ENCODE assay signal across 7 cellular contexts in the genomic region with DNA sequence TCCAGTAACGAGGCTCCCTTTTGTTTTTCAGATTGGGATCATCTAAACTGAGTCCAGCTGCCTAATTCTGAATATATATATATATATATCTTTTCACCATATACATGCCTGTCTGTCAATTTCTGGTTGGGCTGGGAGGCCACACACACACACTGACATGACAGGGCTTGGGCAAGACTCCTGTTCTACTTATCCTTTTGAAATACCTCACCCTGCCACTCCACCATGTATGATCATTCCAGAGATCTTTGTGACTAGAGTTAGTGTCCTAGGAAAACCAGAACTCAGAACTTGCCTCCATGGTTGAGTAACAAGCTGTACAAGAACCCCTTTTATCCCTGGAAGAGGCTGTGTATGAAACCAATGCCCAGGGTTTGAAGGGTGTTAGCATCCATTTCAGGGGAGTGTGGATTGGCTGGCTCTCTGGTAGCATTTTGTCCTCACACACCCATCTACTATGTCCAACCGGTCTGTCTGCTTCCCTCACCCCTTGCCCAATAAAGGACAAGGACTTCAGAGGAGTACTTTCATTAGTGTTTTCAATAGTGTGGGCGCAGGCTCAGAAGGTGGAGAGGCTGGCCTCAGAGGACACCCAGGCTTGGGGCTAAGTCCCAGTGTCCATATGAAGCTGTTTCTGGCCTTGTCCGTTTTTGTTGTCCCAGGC. TPM values are rescaled to one million over a fixed set of nuclear protein-coding genes. Genes with fewer than 3 reads are reported as not detected.
DNase-seq lines count a peak whose midpoint lies in the region; ATAC-seq and TF ChIP-seq lines count a peak whose summit lies in the region.
"Not testable (repeated sequence)": the region's sequence is repeated elsewhere in the genome, so short reads cannot be mapped to it uniquely, and the experiment has no call there.

No MANE protein-coding gene starts in this region.

- TF ChIP-seq CTCF in RWPE2 (IDR thresholded peaks at IDR 0.05; ENCODE audit: poor library complexity, severe bottlenecking); breast epithelium (IDR thresholded peaks at IDR 0.05); neural progenitor cell (IDR thresholded peaks at IDR 0.05): not testable (repeated sequence)

- intact Hi-C loops in breast epithelium (cut with DNase I; ENCODE audit: low total_unique reads): not testable (repeated sequence)

- not testable (repeated sequence) for H3K9me3 ChIP-seq in RWPE2 (ENCODE audit: severe bottlenecking); breast epithelium; iPS-18c (ENCODE audit: control insufficient read depth, insufficient read depth, low read length); neural progenitor cell (ENCODE audit: low read depth)

- peak overlapping the region; percentile 89 to 98 (median 90) for H3K27ac Mint-ChIP-seq in IgD-negative memory B cell
- H3K27ac Mint-ChIP-seq in activated T-cell treated with anti-CD3 and anti-CD28 coated beads, Interleukin-2, amount 50 U/mL, for 24 hours: peak overlapping the region; percentile 100
- H3K27ac Mint-ChIP-seq in neural progenitor cell: not testable (repeated sequence)

- H3K9me3 Mint-ChIP-seq in IgD-negative memory B cell; activated T-cell treated with anti-CD3 and anti-CD28 coated beads, Interleukin-2, amount 50 U/mL, for 24 hours; neural progenitor cell: not testable (repeated sequence)

- not testable (repeated sequence) for H3K27me3 Mint-ChIP-seq in IgD-negative memory B cell; activated T-cell treated with anti-CD3 and anti-CD28 coated beads, Interleukin-2, amount 50 U/mL, for 24 hours; neural progenitor cell (ENCODE audit: insufficient read depth, low read depth)

- not testable (repeated sequence) for H3K4me2 ChIP-seq in neural progenitor cell

- H3K4me3 Mint-ChIP-seq in IgD-negative memory B cell: peak overlapping the region in 3 of 4 donors; percentile 58 to 95 (median 79)
- peak overlapping the region; percentile 100 for H3K4me3 Mint-ChIP-seq in activated T-cell treated with anti-CD3 and anti-CD28 coated beads, Interleukin-2, amount 50 U/mL, for 24 hours
- H3K4me3 Mint-ChIP-seq in neural progenitor cell: peak overlapping the region; percentile 90

- peaks cover 87% of the 10 kb centered on the region for H3F3A ChIP-seq in neural progenitor cell (ENCODE audit: low read depth)

- H3K9ac ChIP-seq in neural progenitor cell: not testable (repeated sequence)

- H3K36me3 Mint-ChIP-seq in IgD-negative memory B cell: not testable (repeated sequence)
- H3K36me3 Mint-ChIP-seq in activated T-cell treated with anti-CD3 and anti-CD28 coated beads, Interleukin-2, amount 50 U/mL, for 24 hours (ENCODE audit: low read depth): peaks cover 71% of the 10 kb centered on the region
- H3K36me3 Mint-ChIP-seq in neural progenitor cell: peaks cover 26% of the 10 kb centered on the region

- not testable (repeated sequence) for ATAC-seq in RWPE2 (ENCODE audit: low read depth)

- H3K79me2 ChIP-seq in neural progenitor cell (ENCODE audit: low read depth): peaks cover 53% of the 10 kb centered on the region

- DNase-seq in DMS53 (lab: John Stamatoyannopoulos, UW): peak; percentile 55
- DNase-seq in RWPE2 (ENCODE audit: low spot score); activated T-cell treated with anti-CD3 and anti-CD28 coated beads, Interleukin-2, amount 50 U/mL, for 24 hours; breast epithelium (ENCODE audit: low spot score in 2 of 2); neural progenitor cell (ENCODE audit: low spot score): not testable (repeated sequence)

- H3K4me1 Mint-ChIP-seq in IgD-negative memory B cell (peaks cover 44 to 50% (median 45%) of the 10 kb centered on the region in 3 donors), neural progenitor cell (peaks cover 59% of the 10 kb centered on the region)
- H3K4me1 Mint-ChIP-seq in activated T-cell treated with anti-CD3 and anti-CD28 coated beads, Interleukin-2, amount 50 U/mL, for 24 hours (ENCODE audit: low read depth): peaks cover 58% of the 10 kb centered on the region

- H4K20me1 ChIP-seq in neural progenitor cell (ENCODE audit: low read depth): peaks cover 58% of the 10 kb centered on the region

- not testable (repeated sequence) for TF ChIP-seq POLR2A in breast epithelium (IDR thresholded peaks at IDR 0.05)

- not testable (repeated sequence) for H3K27me3 ChIP-seq in RWPE2 (ENCODE audit: insufficient read depth, poor library complexity, severe bottlenecking); breast epithelium; neural progenitor cell

- peaks cover 51% of the 10 kb centered on the region for H3K36me3 ChIP-seq in RWPE2 (ENCODE audit: low read depth)
- not testable (repeated sequence) for H3K36me3 ChIP-seq in breast epithelium, neural progenitor cell

- peaks cover 23% of the 10 kb centered on the region for H3K4me1 ChIP-seq in RWPE2 (ENCODE audit: insufficient read depth, poor library complexity, severe bottlenecking)
- H3K4me1 ChIP-seq in breast epithelium: peaks cover 12 to 15% of the 10 kb centered on the region in 2 donors
- H3K4me1 ChIP-seq in neural progenitor cell: peaks cover 36% of the 10 kb centered on the region

- H3K27ac ChIP-seq in RWPE2 (ENCODE audit: poor library complexity, severe bottlenecking) (peak overlapping the region; percentile 92), breast epithelium (peak overlapping the region; percentile 99)
- H3K27ac ChIP-seq in neural progenitor cell: not testable (repeated sequence)

- H2AFZ ChIP-seq in neural progenitor cell (replicated peaks): not testable (repeated sequence)

- H3K4me3 ChIP-seq in RWPE2 (ENCODE audit: severe bottlenecking); breast epithelium; neural progenitor cell: not testable (repeated sequence)
- peak overlapping the region; percentile 76; the same call in 1 of the 2 replicates for H3K4me3 ChIP-seq in iPS-18c (ENCODE audit: insufficient read depth, low read depth, low read length)

RNA-seq across cellular contexts. Expression of gene TLCD1, which starts 2.1 kb away (rescaled TPM):
- 0.49 TPM for polyA plus RNA-seq in IgD-negative memory B cell
- total RNA-seq in breast epithelium (1 to 10 TPM; 2.4 to 8.3 (median 3.9) TPM), neural progenitor cell (ENCODE audit: low replicate concordance) (10.0 and 13.4 TPM in 2 replicates)

RNA-seq across cellular contexts. Expression of gene RPL23A, which starts 4.2 kb away (rescaled TPM):
- polyA plus RNA-seq in IgD-negative memory B cell: 6,180 TPM
- total RNA-seq in breast epithelium (100 to 1,000 TPM; 491 to 945 (median 754) TPM), neural progenitor cell (ENCODE audit: low replicate concordance) (581 and 932 TPM in 2 replicates)

RNA-seq across cellular contexts. Expression of gene NEK8, which starts 4.6 kb away (rescaled TPM):
- polyA plus RNA-seq in IgD-negative memory B cell: 18.6 TPM
- 1 to 10 TPM; 2.9 to 5.3 (median 2.9) TPM for total RNA-seq in breast epithelium
- total RNA-seq in neural progenitor cell (ENCODE audit: low replicate concordance): 3.7 and 9.2 TPM in 2 replicates

RNA-seq across cellular contexts. Expression of gene RAB34, which starts 6.3 kb away (rescaled TPM):
- 6.7 TPM for polyA plus RNA-seq in IgD-negative memory B cell
- total RNA-seq in breast epithelium (100 to 1,000 TPM; 105 to 129 (median 123) TPM), neural progenitor cell (ENCODE audit: low replicate concordance) (82.8 and 133 TPM in 2 replicates)

RNA-seq across cellular contexts. Expression of gene PROCA1, which starts 12.3 kb away (rescaled TPM):
- 2.7 TPM for polyA plus RNA-seq in IgD-negative memory B cell
- total RNA-seq in breast epithelium (1 to 10 TPM; 1.6 to 2.3 (median 1.6) TPM), neural progenitor cell (ENCODE audit: low replicate concordance) (12.5 and 32.7 TPM in 2 replicates)
